8 cellular contexts compared by ENCODE assay signal in genomic region chr10:72315611-72316385, GRCh38. TPM values are rescaled to one million over a fixed set of nuclear protein-coding genes. Genes with fewer than 3 reads are reported as not detected.
DNase-seq lines count a peak whose midpoint lies in the region; ATAC-seq and TF ChIP-seq lines count a peak whose summit lies in the region.

No MANE protein-coding gene starts in this region.

- H3K4me1 ChIP-seq in effector memory CD4-positive, alpha-beta T cell (ENCODE audit: control insufficient read depth, insufficient read depth, low read length, poor library complexity, severe bottlenecking), result peaks cover 59% of the 10 kb centered on the region

- ATAC-seq in naive thymus-derived CD8-positive, alpha-beta T cell, result no peak
- ATAC-seq in HG03520 (IDR thresholded peaks at IDR 0.05; ENCODE audit: unreplicated experiment), result no peak

- H3K36me3 ChIP-seq in BJ (ENCODE audit: control insufficient read depth, insufficient read depth, low read length), result no peaks in the 10 kb centered on the region
- H3K36me3 ChIP-seq in effector memory CD4-positive, alpha-beta T cell (ENCODE audit: control insufficient read depth, insufficient read depth, low read length), result no peaks in the 10 kb centered on the region

- POLR2A ChIA-PET in BJ (lab: Charles Lee), result interaction anchor here (0.6 kb wide), 1 partner anchor 14 kb away, joined by 3 read pairs; no protein-coding TSS in a partner anchor
- POLR2A ChIA-PET in naive thymus-derived CD8-positive, alpha-beta T cell (lab: Charles Lee), result interaction anchor here (1.0 to 14.0 kb wide), 7 partner anchors 14 to 100 kb away, joined by 3 to 292 read pairs (median 9); partner anchors contain the start of genes ANAPC16, ASCC1 and DDIT4

- H3K27ac ChIP-seq in effector memory CD4-positive, alpha-beta T cell (ENCODE audit: insufficient read depth, low read length, poor library complexity, severe bottlenecking), result no peak overlapping the region

- no peaks in the 10 kb centered on the region for H3K36me3 Mint-ChIP-seq in naive thymus-derived CD8-positive, alpha-beta T cell

- CTCF ChIA-PET in BJ (lab: Yijun Ruan, JAX), result interaction anchor here (0.6 to 1.3 kb wide), 3 partner anchors 41 to 93 kb away, joined by 3 to 4 read pairs (median 3); no protein-coding TSS in a partner anchor

- no peaks in the 10 kb centered on the region for H3K27me3 ChIP-seq in BJ (ENCODE audit: control insufficient read depth, insufficient read depth, low read length)
- no peaks in the 10 kb centered on the region for H3K27me3 ChIP-seq in effector memory CD4-positive, alpha-beta T cell (replicated peaks; ENCODE audit: control insufficient read depth, insufficient read depth, low read length, poor library complexity, severe bottlenecking)

- no peaks in the 10 kb centered on the region for H3K9me3 Mint-ChIP-seq in naive thymus-derived CD8-positive, alpha-beta T cell

- TF ChIP-seq CTCF in BJ (IDR thresholded peaks at IDR 0.05; ENCODE audit: insufficient read depth, low read depth, low read length), result no peak

- intact Hi-C loops in posterior vena cava (cut with DNase I), result no loop called here

- no peaks in the 10 kb centered on the region for H3K27me3 Mint-ChIP-seq in naive thymus-derived CD8-positive, alpha-beta T cell

- no peak overlapping the region for H3K4me3 ChIP-seq in BJ (ENCODE audit: low read depth, low read length)
- H3K4me3 ChIP-seq in effector memory CD4-positive, alpha-beta T cell (ENCODE audit: insufficient read depth, low read depth, low read length, poor library complexity, severe bottlenecking), result no peak overlapping the region

- peak overlapping the region; percentile 68 to 97 (median 92) for H3K27ac Mint-ChIP-seq in naive thymus-derived CD8-positive, alpha-beta T cell

- H3K9me3 ChIP-seq in effector memory CD4-positive, alpha-beta T cell (ENCODE audit: control insufficient read depth, low read length), result no peaks in the 10 kb centered on the region

- H3K4me1 Mint-ChIP-seq in naive thymus-derived CD8-positive, alpha-beta T cell, result peaks cover 34 to 74% (median 64%) of the 10 kb centered on the region in 4 donors

- H3K4me3 Mint-ChIP-seq in naive thymus-derived CD8-positive, alpha-beta T cell, result peak overlapping the region in 9 of 10 donors; percentile 9 to 77 (median 61)

- peak; percentile 64 for DNase-seq in BJ (ENCODE audit: low read depth)
- peak; percentile 44 for DNase-seq in NCI-H2029 treated with DMSO at 0.1 percent for 48 hours (lab: John Stamatoyannopoulos, UW)
- peak; percentile 69 for DNase-seq in dermis blood vessel endothelial cell
- DNase-seq in naive thymus-derived CD8-positive, alpha-beta T cell, result no peak
- no peak for DNase-seq in effector memory CD4-positive, alpha-beta T cell
- DNase-seq in posterior vena cava (ENCODE audit: low spot score), result no peak
- DNase-seq in NCI-H69 (lab: John Stamatoyannopoulos, UW), result no peak

RNA-seq across cellular contexts. Expression of gene DNAJB12, which starts 38.9 kb away (rescaled TPM):
- polyA plus RNA-seq in BJ (2011; rRNA removed), result 26.4 and 38.8 TPM in 2 replicates
- 25.6 and 25.9 TPM in 2 replicates for polyA minus RNA-seq in BJ (2011; rRNA and poly(A)+ RNA removed)
- 25.9 and 35.9 TPM in 2 replicates for total RNA-seq in dermis blood vessel endothelial cell
- total RNA-seq in naive thymus-derived CD8-positive, alpha-beta T cell, result 10 to 100 TPM; 25.5 to 27.9 TPM
- polyA plus RNA-seq in naive thymus-derived CD8-positive, alpha-beta T cell, result 10 to 100 TPM; 13.1 to 25.0 (median 16.6) TPM
- total RNA-seq in posterior vena cava, result 10 to 100 TPM; 25.3 to 26.4 TPM

RNA-seq across cellular contexts. Expression of gene DDIT4, which starts 42.1 kb away (rescaled TPM):
- polyA plus RNA-seq in BJ (2011; rRNA removed), result 152 and 174 TPM in 2 replicates
- polyA minus RNA-seq in BJ (2011; rRNA and poly(A)+ RNA removed), result 160 and 201 TPM in 2 replicates
- total RNA-seq in dermis blood vessel endothelial cell (146 and 173 TPM in 2 replicates), posterior vena cava (100 to 1,000 TPM; 208 to 244 TPM)
- total RNA-seq in naive thymus-derived CD8-positive, alpha-beta T cell, result 10 to 100 TPM; 23.8 to 29.6 TPM
- polyA plus RNA-seq in naive thymus-derived CD8-positive, alpha-beta T cell, result 100 to 1,000 TPM in 2 of 3 donors, 10 to 100 TPM in 1; 68.0 to 190 (median 189) TPM

Comparison
In these comparisons a context has a peak if more than half of its experiments do, and no peak if none do; other contexts are left out.
1. DNase-seq: peak in BJ (single experiment), NCI-H2029 treated with DMSO at 0.1 percent for 48 hours (single experiment) and dermis blood vessel endothelial cell (single experiment); none in naive thymus-derived CD8-positive, alpha-beta T cell (0 of 10), effector memory CD4-positive, alpha-beta T cell (0 of 3), posterior vena cava (single experiment) and NCI-H69 (single experiment).